In genomic region chr10:4686644-4686996, GRCh38 we compare ENCODE assay signal across 13 cellular contexts.
A peak's percentile ranks its signal among the peaks of the same experiment; 100 is the strongest.
DNase-seq lines count a peak whose midpoint lies in the region; ATAC-seq, FAIRE-seq and TF ChIP-seq lines count a peak whose summit lies in the region.
"Had no signal": no experiment of that assay in that cellular context is flagged by ENCODE, and none has a peak within 500 bp of the region (broad histone marks: within the 10 kb centered on the region; RNA-seq: fewer than 3 reads in every experiment).

No MANE protein-coding gene starts in this region.

- peak; percentile 97 for FAIRE-seq in RCC 7860 (lab: Jason Lieb, UNC)

- H3K27ac ChIP-seq in skin epidermis, result peak overlapping the region in 14 of 21 experiments; percentile 5 to 77 (median 48)
- H3K27ac ChIP-seq: 22Rv1 had no signal

- no peak for TF ChIP-seq CTCF in choroid plexus epithelial cell (conservative IDR thresholded peaks at IDR 0.05; ENCODE audit: low read depth, low read length)

- no peak overlapping the region for H3K4me3 ChIP-seq in choroid plexus epithelial cell (ENCODE audit: low read depth, low read length)
- H3K4me3 ChIP-seq in skin epidermis, result no peak overlapping the region

- DNase-seq in activated CD4-positive, CD25-positive, alpha-beta regulatory T cell treated with anti-CD3 and anti-CD28 coated beads, Interleukin-2, amount 50 U/mL, for 72 hours, result no peak
- DNase-seq in RCC 7860 (ENCODE audit: low spot score) (peak; percentile 99), choroid plexus epithelial cell (ENCODE audit: low read depth) (peak; percentile 86), SHP77 treated with DMSO at 0.1 percent for 48 hours (lab: John Stamatoyannopoulos, UW) (no peak)
- no peak for DNase-seq in effector CD8-positive, alpha-beta T cell (lab: John Stamatoyannopoulos, UW)
- DNase-seq: KBM-7; naive thymus-derived CD4-positive, alpha-beta T cell; NCI-H774; T-helper 9 cell had no signal

- peak; percentile 87 to 89 for ATAC-seq in activated CD4-positive, CD25-positive, alpha-beta regulatory T cell treated with anti-CD3 and anti-CD28 coated beads, Interleukin-2, amount 50 U/mL, for 24 hours
- no peak for ATAC-seq in HG02970 (IDR thresholded peaks at IDR 0.05; ENCODE audit: low FRiP score, unreplicated experiment)
- ATAC-seq: naive thymus-derived CD4-positive, alpha-beta T cell had no signal

Comparison
In these comparisons a context has a peak if more than half of its experiments do, and no peak if none do; other contexts are left out.
1. DNase-seq: peak in RCC 7860 (single experiment) and choroid plexus epithelial cell (single experiment); none in activated CD4-positive, CD25-positive, alpha-beta regulatory T cell treated with anti-CD3 and anti-CD28 coated beads, Interleukin-2, amount 50 U/mL, for 72 hours (single experiment), effector CD8-positive, alpha-beta T cell (single experiment) and SHP77 treated with DMSO at 0.1 percent for 48 hours (single experiment).